7 cellular contexts compared by ENCODE assay signal in the genomic region with DNA sequence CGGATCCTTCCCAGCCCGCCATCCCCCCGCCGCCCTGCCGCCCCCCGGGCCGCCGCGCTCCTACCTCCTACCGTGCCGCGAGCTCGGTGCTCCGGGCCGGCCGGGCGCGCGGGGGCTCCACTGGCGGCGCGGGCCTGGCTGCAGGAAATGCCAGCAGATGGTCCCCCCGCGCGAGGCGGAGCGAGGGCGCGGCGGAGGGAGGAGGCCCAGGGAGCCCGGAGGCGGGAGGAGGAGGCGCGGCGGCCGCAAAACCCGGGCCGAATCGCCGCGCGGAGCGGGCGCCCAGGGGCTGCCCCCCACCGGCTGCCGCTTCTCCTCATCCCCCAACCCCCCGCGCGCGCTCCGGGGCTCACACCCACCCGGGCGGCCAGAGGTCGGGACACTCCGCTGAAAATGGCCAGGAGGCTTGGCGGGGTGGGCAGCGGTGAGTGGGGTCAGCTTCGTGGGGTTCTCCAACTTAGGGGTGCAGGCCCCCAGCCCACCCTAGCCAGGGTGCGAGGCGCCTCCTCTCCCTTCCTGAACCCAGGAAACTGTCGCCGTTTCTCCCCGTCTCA. TPM values are rescaled to one million over a fixed set of nuclear protein-coding genes. Genes with fewer than 3 reads are reported as not detected.
DNase-seq lines count a peak whose midpoint lies in the region; ATAC-seq and TF ChIP-seq lines count a peak whose summit lies in the region.

A gene with protein sequence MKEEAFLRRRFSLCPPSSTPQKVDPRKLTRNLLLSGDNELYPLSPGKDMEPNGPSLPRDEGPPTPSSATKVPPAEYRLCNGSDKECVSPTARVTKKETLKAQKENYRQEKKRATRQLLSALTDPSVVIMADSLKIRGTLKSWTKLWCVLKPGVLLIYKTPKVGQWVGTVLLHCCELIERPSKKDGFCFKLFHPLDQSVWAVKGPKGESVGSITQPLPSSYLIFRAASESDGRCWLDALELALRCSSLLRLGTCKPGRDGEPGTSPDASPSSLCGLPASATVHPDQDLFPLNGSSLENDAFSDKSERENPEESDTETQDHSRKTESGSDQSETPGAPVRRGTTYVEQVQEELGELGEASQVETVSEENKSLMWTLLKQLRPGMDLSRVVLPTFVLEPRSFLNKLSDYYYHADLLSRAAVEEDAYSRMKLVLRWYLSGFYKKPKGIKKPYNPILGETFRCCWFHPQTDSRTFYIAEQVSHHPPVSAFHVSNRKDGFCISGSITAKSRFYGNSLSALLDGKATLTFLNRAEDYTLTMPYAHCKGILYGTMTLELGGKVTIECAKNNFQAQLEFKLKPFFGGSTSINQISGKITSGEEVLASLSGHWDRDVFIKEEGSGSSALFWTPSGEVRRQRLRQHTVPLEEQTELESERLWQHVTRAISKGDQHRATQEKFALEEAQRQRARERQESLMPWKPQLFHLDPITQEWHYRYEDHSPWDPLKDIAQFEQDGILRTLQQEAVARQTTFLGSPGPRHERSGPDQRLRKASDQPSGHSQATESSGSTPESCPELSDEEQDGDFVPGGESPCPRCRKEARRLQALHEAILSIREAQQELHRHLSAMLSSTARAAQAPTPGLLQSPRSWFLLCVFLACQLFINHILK (minus strand): TSS at position 159 of the 554 bp plus-strand sequence. CDS start 36,162 bp downstream, outside the sequence.

- H3K9me3 Mint-ChIP-seq in HFFc6 (no peaks in the 10 kb centered on the region), neural progenitor cell (no peaks in the 10 kb centered on the region)

- no peaks in the 10 kb centered on the region for H3K36me3 Mint-ChIP-seq in HFFc6 (ENCODE audit: low read depth)
- H3K36me3 Mint-ChIP-seq in neural progenitor cell, result peaks cover 1% of the 10 kb centered on the region

- no peak for TF ChIP-seq CTCF in HFFc6 (IDR thresholded peaks at IDR 0.05)
- no peak for TF ChIP-seq CTCF in neural progenitor cell (IDR thresholded peaks at IDR 0.05)

- H3K27me3 ChIP-seq in neural progenitor cell, result peaks cover 21% of the 10 kb centered on the region

- no peak for ATAC-seq in HG03457 (IDR thresholded peaks at IDR 0.05; ENCODE audit: unreplicated experiment)

- H3K4me3 ChIP-seq in neural progenitor cell, result peak within 1 kb of the TSS; percentile 73

- H3K4me1 Mint-ChIP-seq in HFFc6 (ENCODE audit: low read depth) (peaks cover 56% of the 10 kb centered on the region), neural progenitor cell (peaks cover 51% of the 10 kb centered on the region)

- no peaks in the 10 kb centered on the region for H3K9me3 ChIP-seq in neural progenitor cell (ENCODE audit: low read depth)

- peaks cover 36% of the 10 kb centered on the region for H4K20me1 ChIP-seq in neural progenitor cell (ENCODE audit: low read depth)

- peaks cover 34% of the 10 kb centered on the region for H3K79me2 ChIP-seq in neural progenitor cell (ENCODE audit: low read depth)

- no peaks in the 10 kb centered on the region for H3K36me3 ChIP-seq in neural progenitor cell

- peaks cover 34% of the 10 kb centered on the region for H3F3A ChIP-seq in neural progenitor cell (ENCODE audit: low read depth)

- peak; percentile 40 for DNase-seq in HFFc6
- peak; percentile 57 for DNase-seq in RPMI8226
- DNase-seq in activated naive CD8-positive, alpha-beta T cell treated with anti-CD3 and anti-CD28 coated beads, Interleukin-2, amount 50 U/mL, for 16 hours (ENCODE audit: low read depth, low spot score), result peak; percentile 9
- DNase-seq in glomerular visceral epithelial cell (ENCODE audit: extremely low spot score), result peak; percentile 64
- DNase-seq in neural progenitor cell (ENCODE audit: low spot score), result peak; percentile 81

- peak within 1 kb of the TSS; percentile 92 for H3K4me3 Mint-ChIP-seq in HFFc6
- peak within 1 kb of the TSS; percentile 88 for H3K4me3 Mint-ChIP-seq in neural progenitor cell

- H3K27ac Mint-ChIP-seq in HFFc6, result peak within 1 kb of the TSS; percentile 68
- H3K27ac Mint-ChIP-seq in neural progenitor cell, result peak within 1 kb of the TSS; percentile 51

- H2AFZ ChIP-seq in neural progenitor cell (replicated peaks), result peak within 1 kb of the TSS; percentile 71

- H3K4me1 ChIP-seq in neural progenitor cell, result peaks cover 44% of the 10 kb centered on the region

- H3K4me2 ChIP-seq in neural progenitor cell, result peak within 1 kb of the TSS; percentile 92

- no peak within 1 kb of the TSS for H3K27ac ChIP-seq in neural progenitor cell
- H3K27ac ChIP-seq in temporal lobe (ENCODE audit: low read depth, low read length), result peak within 1 kb of the TSS; percentile 36

- H3K9ac ChIP-seq in neural progenitor cell, result peak within 1 kb of the TSS; percentile 30

- peaks cover 6% of the 10 kb centered on the region; the same call in 1 of the 2 replicates for H3K27me3 Mint-ChIP-seq in HFFc6 (ENCODE audit: insufficient read depth)
- peaks cover 6% of the 10 kb centered on the region for H3K27me3 Mint-ChIP-seq in neural progenitor cell (ENCODE audit: insufficient read depth, low read depth)

RNA-seq across cellular contexts. Expression of the gene that starts here (rescaled TPM):
- 10 to 100 TPM; 32.6 to 42.6 (median 36.7) TPM for total RNA-seq in HFFc6 (2021; fragmentation: NEBNext Ultra II Directional; extraction: Animal tissue kit (Norgen Biotek cat#: 25700))
- total RNA-seq in neural progenitor cell (ENCODE audit: low replicate concordance) (6.2 and 20.1 TPM in 2 replicates), temporal lobe (25.8 TPM)

Comparison
In these comparisons a context has a peak if more than half of its experiments do, and no peak if none do; other contexts are left out.
1. DNase-seq: peak in every context shown above with its lines; median percentile 81 in neural progenitor cell; 64 in glomerular visceral epithelial cell; 57 in RPMI8226; 40 in HFFc6; 9 in activated naive CD8-positive, alpha-beta T cell treated with anti-CD3 and anti-CD28 coated beads, Interleukin-2, amount 50 U/mL, for 16 hours.